In genomic region chr9:122930933-122931850, GRCh38 we compare ENCODE assay signal across 1 cellular context.
TF ChIP-seq lines count a peak whose summit lies in the region.

Gene ZBTB26, minus strand, starts transcription at chr9:122931512. Its CDS starts 11,578 bp downstream, at chr9:122919934.

TF ChIP-seq in HepG2, 621 proteins besides CTCF, POLR2A, EP300 and RAD21 (continued from another document and continues in another):
- TF ChIP-seq ZNF407 (CRISPR knock-in tag; IDR thresholded peaks at IDR 0.05; ENCODE audit: not compliant biosample characterization) = no peak
- TF ChIP-seq U2AF1 (optimal IDR thresholded peaks at IDR 0.05; ENCODE audit: low read depth, low read length) = peak; percentile 47
- 0 out of 2 replicates have a peak, but pooled peaks have one; percentile 26 for TF ChIP-seq ZNF782 (CRISPR knock-in tag; IDR thresholded peaks at IDR 0.05; ENCODE audit: borderline replicate concordance)
- peak; percentile 19; the same call in 1 of the 2 replicates for TF ChIP-seq ZNF800 (CRISPR knock-in tag; IDR thresholded peaks at IDR 0.05)
- TF ChIP-seq NFE2 (CRISPR knock-in tag; IDR thresholded peaks at IDR 0.05) = no peak
- TF ChIP-seq GLI4 (CRISPR knock-in tag; IDR thresholded peaks at IDR 0.05; ENCODE audit: borderline replicate concordance) = no peak
- no peak for TF ChIP-seq POLR2AphosphoS2 (IDR thresholded peaks at IDR 0.05; ENCODE audit: low read depth, low read length)
- TF ChIP-seq ZSCAN22 (CRISPR knock-in tag; IDR thresholded peaks at IDR 0.05) = no peak; the same call in 1 of the 2 replicates
- peak; percentile 92 for TF ChIP-seq THAP11 (CRISPR knock-in tag; IDR thresholded peaks at IDR 0.05)
- TF ChIP-seq ZNF335 (CRISPR knock-in tag; IDR thresholded peaks at IDR 0.05) = peak; percentile 73; the same call in 1 of the 2 replicates
- no peak for TF ChIP-seq E2F5 (CRISPR knock-in tag; conservative IDR thresholded peaks at IDR 0.05)
- TF ChIP-seq ZNF550 (CRISPR knock-in tag; IDR thresholded peaks at IDR 0.05; ENCODE audit: borderline replicate concordance) = no peak
- peak; percentile 77; the same call in 1 of the 3 replicates for TF ChIP-seq MXI1 (IDR thresholded peaks at IDR 0.05; ENCODE audit: borderline replicate concordance, low read depth, low read length)
- TF ChIP-seq ZNF652 (CRISPR knock-in tag; IDR thresholded peaks at IDR 0.05; ENCODE audit: borderline replicate concordance, low read depth) = no peak
- TF ChIP-seq GATAD2A (CRISPR knock-in tag; IDR thresholded peaks at IDR 0.05) = peak; percentile 45; the same call in 1 of the 2 replicates
- TF ChIP-seq IKZF4 (CRISPR knock-in tag; IDR thresholded peaks at IDR 0.05; ENCODE audit: borderline replicate concordance, low read depth, not compliant biosample characterization) = peak; percentile 17
- TF ChIP-seq ZNF713 (CRISPR knock-in tag; IDR thresholded peaks at IDR 0.05) = no peak
- peak; percentile 70 for TF ChIP-seq YY1 (IDR thresholded peaks at IDR 0.05; ENCODE audit: insufficient read depth, insufficient replicate concordance, low read depth, low read length)
- peak; percentile 91 for TF ChIP-seq SAP130 (CRISPR knock-in tag; IDR thresholded peaks at IDR 0.05; ENCODE audit: low read depth)
- TF ChIP-seq NPAS2 (CRISPR knock-in tag; IDR thresholded peaks at IDR 0.05; ENCODE audit: borderline replicate concordance) = no peak
- no peak for TF ChIP-seq ELK4 (CRISPR knock-in tag; IDR thresholded peaks at IDR 0.05; ENCODE audit: borderline replicate concordance)
- no peak for TF ChIP-seq ZUFSP (CRISPR knock-in tag; IDR thresholded peaks at IDR 0.05; ENCODE audit: borderline replicate concordance)
- no peak for TF ChIP-seq MAFK (conservative IDR thresholded peaks at IDR 0.05 in 1 of 2, IDR thresholded peaks at IDR 0.05 in 1 of 2; ENCODE audit: low read length in 2 of 2)
- TF ChIP-seq JDP2 (CRISPR knock-in tag; IDR thresholded peaks at IDR 0.05; ENCODE audit: borderline replicate concordance) = no peak
- no peak for TF ChIP-seq SOX6 (IDR thresholded peaks at IDR 0.05)
- peak; percentile 55 for TF ChIP-seq SOX6 (CRISPR knock-in tag; IDR thresholded peaks at IDR 0.05)
- TF ChIP-seq SRSF9 (IDR thresholded peaks at IDR 0.05; ENCODE audit: borderline replicate concordance, insufficient read depth, low read depth, low read length, poor library complexity, severe bottlenecking) = no peak
- no peak; the same call in 1 of the 2 replicates for TF ChIP-seq MXD1 (CRISPR knock-in tag; IDR thresholded peaks at IDR 0.05)
- TF ChIP-seq HNF1A (IDR thresholded peaks at IDR 0.05; ENCODE audit: low read depth) = no peak
- no peak for TF ChIP-seq HNF1A (CRISPR knock-in tag; IDR thresholded peaks at IDR 0.05; ENCODE audit: borderline replicate concordance)
- TF ChIP-seq DNMT1 (CRISPR knock-in tag; IDR thresholded peaks at IDR 0.05) = no peak
- peak; percentile 79; the same call in 1 of the 2 replicates for TF ChIP-seq ZNF598 (CRISPR knock-in tag; IDR thresholded peaks at IDR 0.05; ENCODE audit: borderline replicate concordance)
- TF ChIP-seq SNAI1 (CRISPR knock-in tag; IDR thresholded peaks at IDR 0.05; ENCODE audit: borderline replicate concordance) = 0 out of 2 replicates have a peak, but pooled peaks have one; percentile 52
- no peak for TF ChIP-seq MNT (IDR thresholded peaks at IDR 0.05)
- 0 out of 2 replicates have a peak, but pooled peaks have one; percentile 10 for TF ChIP-seq CHD2 (IDR thresholded peaks at IDR 0.05; ENCODE audit: low read depth, low read length)
- no peak for TF ChIP-seq SP1 (IDR thresholded peaks at IDR 0.05)
- TF ChIP-seq SP1 (CRISPR knock-in tag; IDR thresholded peaks at IDR 0.05) = peak; percentile 85
- no peak for TF ChIP-seq JARID2 (CRISPR knock-in tag; IDR thresholded peaks at IDR 0.05; ENCODE audit: insufficient replicate concordance)
- TF ChIP-seq FOXA1 (IDR thresholded peaks at IDR 0.05) = no peak
- peak; percentile 36; the same call in 1 of the 2 replicates for TF ChIP-seq FOXA1 (CRISPR knock-in tag; IDR thresholded peaks at IDR 0.05)
